31 cellular contexts compared by ENCODE assay signal in the genomic region with DNA sequence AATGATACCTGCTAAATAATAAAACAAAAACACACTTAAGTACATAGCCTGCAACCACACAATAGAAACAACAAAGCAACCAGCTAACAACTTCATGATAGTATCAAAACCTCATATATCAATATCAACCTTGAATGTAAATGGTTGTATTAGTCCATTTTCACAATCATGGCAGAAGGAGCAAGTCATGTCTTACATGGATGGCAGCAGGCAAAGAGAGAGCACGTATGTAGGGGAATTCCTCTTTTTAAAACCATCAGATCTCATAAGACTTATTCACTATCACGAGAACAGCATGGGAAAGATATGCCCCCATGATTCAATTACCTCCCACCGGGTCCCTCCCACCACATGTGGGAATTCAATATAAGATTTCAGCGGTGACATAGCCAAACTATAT. TPM values are rescaled to one million over a fixed set of nuclear protein-coding genes. Genes with fewer than 3 reads are reported as not detected.
DNase-seq lines count a peak whose midpoint lies in the region; ATAC-seq, FAIRE-seq and TF ChIP-seq lines count a peak whose summit lies in the region.
"Had no signal": no experiment of that assay in that cellular context is flagged by ENCODE, and none has a peak within 500 bp of the region (broad histone marks: within the 10 kb centered on the region; RNA-seq: fewer than 3 reads in every experiment).

No MANE protein-coding gene starts in this region.

- no peaks in the 10 kb centered on the region for H3K9me3 ChIP-seq in K562 (replicated peaks; ENCODE audit: control insufficient read depth, insufficient read depth, low read depth, low read length)
- H3K9me3 ChIP-seq in endodermal cell (ENCODE audit: control insufficient read depth, low read length) = no peaks in the 10 kb centered on the region
- H3K9me3 ChIP-seq: A549, BE2C had no signal

- POLR2A ChIA-PET in K562 (lab: Yijun Ruan, JAX) = interaction anchor here (0.6 to 1.6 kb wide), 2 partner anchors 11 to 17 kb away, joined by 3 to 4 read pairs; no protein-coding TSS in a partner anchor

- H3K4me3 Mint-ChIP-seq in endodermal cell = no peak overlapping the region
- H3K4me3 Mint-ChIP-seq: B cell; CD14-positive monocyte; CD4-positive, alpha-beta memory T cell; CD4-positive, alpha-beta T cell; CD4-positive, CD25-positive, alpha-beta regulatory T cell; CD8-positive, alpha-beta memory T cell; CD8-positive, alpha-beta T cell had no signal

- H3K4me3 ChIP-seq in K562 = no peak overlapping the region
- H3K4me3 ChIP-seq in endodermal cell (ENCODE audit: low read length) = no peak overlapping the region
- H3K4me3 ChIP-seq: A549; BLaER1; BLaER1 treated with 17β-estradiol and CSF1 and Interleukin-3, amounts not matched to agents 10 nM and 100 nM had no signal

- H3K27me3 Mint-ChIP-seq in endodermal cell (ENCODE audit: insufficient read depth) = no peaks in the 10 kb centered on the region
- H3K27me3 Mint-ChIP-seq: CD4-positive, alpha-beta T cell; CD4-positive, CD25-positive, alpha-beta regulatory T cell had no signal

- no peak for TF ChIP-seq RAD21 in K562 (CRISPR knock-in tag; conservative IDR thresholded peaks at IDR 0.05 in 1 of 2, IDR thresholded peaks at IDR 0.05 in 1 of 2)

- H3K36me3 Mint-ChIP-seq in endodermal cell (ENCODE audit: low read depth) = no peaks in the 10 kb centered on the region
- H3K36me3 Mint-ChIP-seq: CD14-positive monocyte; CD4-positive, alpha-beta memory T cell; CD4-positive, CD25-positive, alpha-beta regulatory T cell; CD8-positive, alpha-beta memory T cell had no signal

- no peaks in the 10 kb centered on the region for H3K4me1 Mint-ChIP-seq in endodermal cell
- H3K4me1 Mint-ChIP-seq: B cell; CD14-positive monocyte; CD4-positive, alpha-beta memory T cell; CD4-positive, CD25-positive, alpha-beta regulatory T cell; CD8-positive, alpha-beta memory T cell had no signal

- no peak overlapping the region for H2AFZ ChIP-seq in K562 (ENCODE audit: low read depth, low read length)

- CTCF ChIA-PET in K562 (lab: Yijun Ruan, JAX; ENCODE audit: low intra/inter-chr PET ratio) = no interaction called here

- 4% methylated on average over 4 of the region's 4 CpGs for WGBS in K562 (ENCODE audit: insufficient coverage, low coverage, missing lambda C conversion rate)
- 92 to 96% methylated on average over 3 to 4 of the region's 4 CpGs for WGBS in endodermal cell (ENCODE audit: insufficient coverage in 1 of 2, insufficient read length in 1 of 2), 2 experiments

- in situ Hi-C loops in K562 (cut with MboI) = no loop called here

- H3K27ac ChIP-seq in K562 (ENCODE audit: extremely low read depth, low read depth, low read length) = no peak overlapping the region
- no peak overlapping the region for H3K27ac ChIP-seq in endodermal cell (ENCODE audit: low read depth, low read length)
- H3K27ac ChIP-seq: 22Rv1; A549; BLaER1; BLaER1 treated with 17β-estradiol and CSF1 and Interleukin-3, amounts not matched to agents 10 nM and 100 nM; C4-2B had no signal

- H3K36me3 ChIP-seq in K562 (ENCODE audit: control insufficient read depth, insufficient read depth, low read length) = no peaks in the 10 kb centered on the region
- H3K36me3 ChIP-seq in endodermal cell (ENCODE audit: control insufficient read depth, insufficient read depth, low read length) = no peaks in the 10 kb centered on the region
- H3K36me3 ChIP-seq: BE2C; BLaER1 treated with 17β-estradiol and CSF1 and Interleukin-3, amounts not matched to agents 10 nM and 100 nM had no signal

- H3K9me3 Mint-ChIP-seq in endodermal cell = no peaks in the 10 kb centered on the region

- H3K4me2 ChIP-seq in K562 (ENCODE audit: insufficient read depth, low read length) = no peak overlapping the region
- H3K4me2 ChIP-seq: A549; BLaER1; BLaER1 treated with 17β-estradiol and CSF1 and Interleukin-3, amounts not matched to agents 10 nM and 100 nM had no signal

- H3K27ac Mint-ChIP-seq in endodermal cell = no peak overlapping the region
- H3K27ac Mint-ChIP-seq: B cell; CD14-positive monocyte; CD4-positive, alpha-beta memory T cell; CD4-positive, alpha-beta T cell; CD4-positive, CD25-positive, alpha-beta regulatory T cell; CD8-positive, alpha-beta memory T cell; CD8-positive, alpha-beta T cell had no signal

- H3K79me2 ChIP-seq in K562 (ENCODE audit: control insufficient read depth, insufficient read depth, low read length) = no peaks in the 10 kb centered on the region

- H3K4me1 ChIP-seq in K562 (replicated peaks in 1 of 2; ENCODE audit: control insufficient read depth in 2 of 2, insufficient read depth in 2 of 2, low read length in 2 of 2) (no peaks in the 10 kb centered on the region), endodermal cell (ENCODE audit: control insufficient read depth, insufficient read depth, low read length) (no peaks in the 10 kb centered on the region)
- H3K4me1 ChIP-seq: BE2C; BLaER1; BLaER1 treated with 17β-estradiol and CSF1 and Interleukin-3, amounts not matched to agents 10 nM and 100 nM; Caco-2 had no signal

- H4K20me1 ChIP-seq in K562 (replicated peaks; ENCODE audit: control insufficient read depth, insufficient read depth, low read length) = no peaks in the 10 kb centered on the region
- H4K20me1 ChIP-seq: BLaER1; BLaER1 treated with 17β-estradiol and CSF1 and Interleukin-3, amounts not matched to agents 10 nM and 100 nM had no signal

- TF ChIP-seq CTCF in K562 (IDR thresholded peaks at IDR 0.05 in 2 of 3, conservative IDR thresholded peaks at IDR 0.05 in 1 of 3; ENCODE audit: insufficient read depth in 2 of 3, low read depth in 1 of 3, low read length in 3 of 3) (no peak), endodermal cell (conservative IDR thresholded peaks at IDR 0.05) (no peak)

- TF ChIP-seq EP300 in K562 (IDR thresholded peaks at IDR 0.05; ENCODE audit: low read length) = no peak

- ATAC-seq in K562 = no peak
- ATAC-seq: A549; CD8-positive, alpha-beta T cell had no signal

- H3K27me3 ChIP-seq in K562 (ENCODE audit: control insufficient read depth in 2 of 2, insufficient read depth in 2 of 2, low read length in 2 of 2) (no peaks in the 10 kb centered on the region), endodermal cell (ENCODE audit: control insufficient read depth, insufficient read depth, low read length, poor library complexity, severe bottlenecking) (no peaks in the 10 kb centered on the region)
- H3K27me3 ChIP-seq: BE2C; BLaER1; BLaER1 treated with 17β-estradiol and CSF1 and Interleukin-3, amounts not matched to agents 10 nM and 100 nM had no signal

- FAIRE-seq in K562 (lab: Jason Lieb, UNC) = no peak
- FAIRE-seq: A204.1, A549, D721Med had no signal

- H3K9me1 ChIP-seq in K562 (ENCODE audit: control insufficient read depth, insufficient read depth, low read length) = no peaks in the 10 kb centered on the region

- TF ChIP-seq POLR2A in K562 (conservative IDR thresholded peaks at IDR 0.05) = no peak

- intact Hi-C loops in K562 (cut with micrococcal nuclease) = no loop called here

- no TSS peak for BruUV-seq in K562 (replicated peaks; lab: Mats Ljungman, UMichigan)

- no peak for DNase-seq in K562 (ENCODE audit: extremely low read depth in 1 of 4, low spot score in 3 of 4)
- DNase-seq in endodermal cell = no peak
- DNase-seq: 8988T; ACHN; AML-193; BE2C; C1 segment of cervical spinal cord; Caco-2; Calu3; CD4-positive, alpha-beta memory T cell; CD4-positive, alpha-beta T cell; CD4-positive, CD25-positive, alpha-beta regulatory T cell; CD8-positive, alpha-beta memory T cell; CD8-positive, alpha-beta T cell; COR-L47; DMS 273 treated with DMSO at 0.1 percent for 48 hours; DMS153; DMS53; DMS79; DMS79 treated with DMSO at 0.1 percent for 48 hours; DND-41; EL had no signal

- no peak overlapping the region for H3K9ac ChIP-seq in K562 (ENCODE audit: insufficient read depth in 1 of 2, low read depth in 2 of 2, low read length in 2 of 2)
- no peak overlapping the region for H3K9ac ChIP-seq in endodermal cell (ENCODE audit: extremely low read depth, low read length, poor library complexity, severe bottlenecking)
- H3K9ac ChIP-seq: BLaER1; BLaER1 treated with 17β-estradiol and CSF1 and Interleukin-3, amounts not matched to agents 10 nM and 100 nM had no signal

TF ChIP-seq in K562, 482 proteins besides CTCF, POLR2A, EP300 and RAD21:
- TF ChIP-seq OTX1 (CRISPR knock-in tag; IDR thresholded peaks at IDR 0.05) (no peak), ZNF431 (CRISPR knock-in tag; IDR thresholded peaks at IDR 0.05) (peak; percentile 92)
TF ChIP-seq in K562: peak in this region for 1.

RNA-seq across cellular contexts. Expression of gene PTX3, which starts 44.5 kb away (rescaled TPM):
- not detected in 2 replicates for total RNA-seq in K562 (2011; cell fraction: chromatin; rRNA removed; ENCODE audit: low replicate concordance)
- total RNA-seq in K562 (2011; cell fraction: nucleolus; rRNA removed) = not detected in 2 replicates
- not detected in 2 replicates for total RNA-seq in K562 (2011; cell fraction: nucleoplasm; rRNA removed)
- total RNA-seq in K562 (2014; rRNA removed) = 0.16 TPM in 1 of 2 replicates, not detected in the other
- total RNA-seq in K562 (2014; rRNA removed; fragmentation: Illumina TruSeq; extraction: Trizol) = 0.13 and 0.15 TPM in 2 replicates
- 0.14 and 0.15 TPM in 2 replicates for total RNA-seq in K562 (2015; rRNA removed; fragmentation: Illumina TruSeq; extraction: Trizol)
- 0.09 and 0.20 TPM in 2 replicates for total RNA-seq in K562 (2021)
- polyA plus RNA-seq in K562 (2011; rRNA removed) = 0.04 TPM in 1 of 2 replicates, not detected in the other
- polyA plus RNA-seq in K562 (2011; cell fraction: cytosol; rRNA removed) = 0.06 TPM in 1 of 2 replicates, not detected in the other
- not detected in 2 replicates for polyA plus RNA-seq in K562 (2011; cell fraction: nucleus; rRNA removed)
- 0.21 and 0.42 TPM in 2 replicates for polyA plus RNA-seq in K562 (2012)
- 0.10 and 0.22 TPM in 2 replicates for polyA plus RNA-seq in K562 (2014; fragmentation: Illumina TruSeq; extraction: Trizol)
- under 1 TPM; 0.04 to 0.22 TPM for polyA plus RNA-seq in K562 (2014; fragmentation: Nextera tagmentation; extraction: Ambion mirVana)
- 0.33 and 0.53 TPM in 2 replicates for polyA plus RNA-seq in K562 (2014; rRNA removed)
- polyA minus RNA-seq in K562 (2011; rRNA and poly(A)+ RNA removed) = not detected in 2 replicates
- polyA minus RNA-seq in K562 (2011; cell fraction: cytosol; rRNA and poly(A)+ RNA removed) = not detected in 2 replicates
- polyA minus RNA-seq in K562 (2011; cell fraction: nucleus; rRNA and poly(A)+ RNA removed) = not detected in 2 replicates
- under 1 TPM; 0.13 to 0.51 TPM for total RNA-seq in endodermal cell
- 41.3 TPM for polyA plus RNA-seq in endodermal cell (2013, experiment 1 of 2)
- 33.1 TPM for polyA plus RNA-seq in endodermal cell (2013, experiment 2 of 2)
- total RNA-seq: Caco-2; CD8-positive, alpha-beta memory T cell; CD8-positive, alpha-beta T cell had no signal
- polyA plus RNA-seq: CD4-positive, alpha-beta memory T cell; CD4-positive, CD25-positive, alpha-beta regulatory T cell had no signal
